Comparison of ENCODE assay signal across 8 cellular contexts in the genomic region with DNA sequence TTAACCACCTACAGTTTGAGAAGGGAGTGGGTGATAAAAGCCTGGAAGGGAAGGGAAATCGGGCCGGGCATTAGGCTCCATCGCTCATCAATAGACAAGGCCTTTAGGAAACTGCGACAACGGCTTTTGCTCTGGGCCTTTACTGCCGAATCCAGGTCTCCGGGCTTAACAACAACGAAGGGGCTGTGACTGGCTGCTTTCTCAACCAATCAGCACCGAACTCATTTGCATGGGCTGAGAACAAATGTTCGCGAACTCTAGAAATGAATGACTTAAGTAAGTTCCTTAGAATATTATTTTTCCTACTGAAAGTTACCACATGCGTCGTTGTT. TPM values are rescaled to one million over a fixed set of nuclear protein-coding genes. Genes with fewer than 3 reads are reported as not detected.
DNase-seq lines count a peak whose midpoint lies in the region; ATAC-seq, FAIRE-seq and TF ChIP-seq lines count a peak whose summit lies in the region.

No MANE protein-coding gene starts in this region.

- TF ChIP-seq CTCF in AG04449 (IDR thresholded peaks at IDR 0.05; ENCODE audit: insufficient read depth, low read length, missing control alignments) (no peak), activated B cell treated with CpG ODN at 0.5 μM for 24 hours (IDR thresholded peaks at IDR 0.05) (no peak), choroid plexus epithelial cell (conservative IDR thresholded peaks at IDR 0.05; ENCODE audit: low read depth, low read length) (no peak), kidney (IDR thresholded peaks at IDR 0.05; ENCODE audit: borderline replicate concordance, extremely low read depth, insufficient read depth) (no peak)

- H3K27me3 Mint-ChIP-seq in activated B cell treated with CpG ODN at 0.5 μM for 24 hours: no peaks in the 10 kb centered on the region

- H3K4me3 ChIP-seq in AG04449 (ENCODE audit: low read depth, low read length) (peak overlapping the region; percentile 9), choroid plexus epithelial cell (ENCODE audit: low read depth, low read length) (peak overlapping the region; percentile 86), kidney (ENCODE audit: low read length in 2 of 2) (peak overlapping the region; percentile 84 to 89)

- H3K4me3 Mint-ChIP-seq in activated B cell treated with CpG ODN at 0.5 μM for 24 hours: peak overlapping the region; percentile 91

- H3K4me1 Mint-ChIP-seq in activated B cell treated with CpG ODN at 0.5 μM for 24 hours: peaks cover 65% of the 10 kb centered on the region

- peaks cover 24 to 32% of the 10 kb centered on the region in 2 donors for H3K4me1 ChIP-seq in kidney (ENCODE audit: control insufficient read depth in 1 of 2, insufficient read depth in 1 of 2, low read depth in 1 of 2, low read length in 2 of 2)

- H3K9ac ChIP-seq in kidney (ENCODE audit: low read length in 2 of 2): peak overlapping the region; percentile 21 to 93

- H3K36me3 ChIP-seq in kidney (ENCODE audit: control insufficient read depth in 1 of 2, insufficient read depth in 2 of 2, low read length in 2 of 2): peaks cover 0 to 4% of the 10 kb centered on the region in 2 donors

- peak overlapping the region; percentile 96 to 97 for H3K27ac ChIP-seq in kidney (ENCODE audit: low read depth in 2 of 2, low read length in 2 of 2)

- intact Hi-C loops in activated B cell treated with CpG ODN at 0.5 μM for 24 hours (cut with micrococcal nuclease): loop anchor here (1.0 to 5.0 kb wide), 3 partner anchors 8 to 191 kb away; a partner anchor contains a TSS
- intact Hi-C loops in kidney (cut with DNase I): loop anchor here (10.0 kb wide), 1 partner anchor 151 kb away; a partner anchor contains a TSS

- ATAC-seq in GM18909 (IDR thresholded peaks at IDR 0.05; ENCODE audit: poor library complexity, unreplicated experiment): peak; percentile 29
- ATAC-seq in HG03196 (IDR thresholded peaks at IDR 0.05; ENCODE audit: unreplicated experiment): peak; percentile 26
- peak; percentile 37 for ATAC-seq in activated B cell treated with CpG ODN at 0.5 μM for 24 hours (ENCODE audit: low read depth)

- H3K9me3 ChIP-seq in kidney (ENCODE audit: control insufficient read depth in 1 of 2, low read length in 2 of 2): no peaks in the 10 kb centered on the region

- CTCF ChIA-PET in AG04449 (lab: Yijun Ruan, JAX): interaction anchor here (0.7 to 11.4 kb wide), 13 partner anchors 8 to 167 kb away, joined by 3 to 226 read pairs (median 6); a partner anchor contains a TSS
- CTCF ChIA-PET in activated B cell treated with CpG ODN at 0.5 μM for 24 hours (lab: Charles Lee): interaction anchor here (0.7 to 14.9 kb wide), 14 partner anchors 9 to 169 kb away, joined by 3 to 571 read pairs (median 8); a partner anchor contains a TSS

- POLR2A ChIA-PET in AG04449 (lab: Yijun Ruan, JAX): interaction anchor here (0.7 to 4.7 kb wide), 18 partner anchors 8 to 403 kb away, joined by 3 to 46 read pairs (median 4); a partner anchor contains a TSS
- POLR2A ChIA-PET in activated B cell treated with CpG ODN at 0.5 μM for 24 hours (lab: Charles Lee): interaction anchor here (0.6 to 24.6 kb wide), 43 partner anchors 8 to 1084 kb away, joined by 3 to 1516 read pairs (median 8); a partner anchor contains a TSS

- peak overlapping the region; percentile 96 for H3K27ac Mint-ChIP-seq in activated B cell treated with CpG ODN at 0.5 μM for 24 hours

- FAIRE-seq in kidney (lab: Jason Lieb, UNC): peak; percentile 66

- peaks cover 16% of the 10 kb centered on the region for H3K36me3 Mint-ChIP-seq in activated B cell treated with CpG ODN at 0.5 μM for 24 hours (ENCODE audit: low read depth)

- DNase-seq in AG04449 (ENCODE audit: low read depth, low spot score) (peak; percentile 77), NCI-H226 (peak; percentile 71), activated B cell treated with CpG ODN at 0.5 μM for 24 hours (peak; percentile 49), choroid plexus epithelial cell (ENCODE audit: low read depth) (peak; percentile 98), kidney (peak; percentile 89), smooth muscle cell of the brain vasculature (ENCODE audit: low read depth, low spot score) (peak; percentile 86)

- H3K9me3 Mint-ChIP-seq in activated B cell treated with CpG ODN at 0.5 μM for 24 hours: no peaks in the 10 kb centered on the region

RNA-seq across cellular contexts. Expression of a gene that starts 0.3 kb away (rescaled TPM):
- total RNA-seq in activated B cell treated with CpG ODN at 0.5 μM for 24 hours (not detected in 2 replicates), kidney (not detected)
- not detected for polyA plus RNA-seq in kidney (ENCODE audit: insufficient read depth, low read depth, low replicate concordance)

RNA-seq across cellular contexts. Expression of a gene that starts 0.5 kb away (rescaled TPM):
- total RNA-seq in activated B cell treated with CpG ODN at 0.5 μM for 24 hours: 54.8 and 63.4 TPM in 2 replicates
- total RNA-seq in kidney: 175 TPM
- polyA plus RNA-seq in kidney (ENCODE audit: insufficient read depth, low read depth, low replicate concordance): 336 TPM

RNA-seq across cellular contexts. Expression of a gene that starts 7.8 kb away (rescaled TPM):
- 371 and 393 TPM in 2 replicates for total RNA-seq in activated B cell treated with CpG ODN at 0.5 μM for 24 hours
- 70.8 TPM for total RNA-seq in kidney
- 38.0 TPM for polyA plus RNA-seq in kidney (ENCODE audit: insufficient read depth, low read depth, low replicate concordance)

RNA-seq across cellular contexts. Expression of a gene that starts 15.6 kb away (rescaled TPM):
- 42.8 and 50.9 TPM in 2 replicates for total RNA-seq in activated B cell treated with CpG ODN at 0.5 μM for 24 hours
- total RNA-seq in kidney: 119 TPM
- 34.2 TPM for polyA plus RNA-seq in kidney (ENCODE audit: insufficient read depth, low read depth, low replicate concordance)

RNA-seq across cellular contexts. Expression of a gene that starts 27.1 kb away (rescaled TPM):
- total RNA-seq in activated B cell treated with CpG ODN at 0.5 μM for 24 hours (240 and 255 TPM in 2 replicates), kidney (141 TPM)
- polyA plus RNA-seq in kidney (ENCODE audit: insufficient read depth, low read depth, low replicate concordance): 222 TPM

Comparison
In these comparisons a context has a peak if more than half of its experiments do, and no peak if none do; other contexts are left out.
1. Peak in every context shown above with its lines: DNase-seq, ATAC-seq, H3K4me3 ChIP-seq and H3K27ac ChIP-seq.
2. H3K4me3 ChIP-seq: peak in every context shown above with its lines; median percentile 86 in kidney; 86 in choroid plexus epithelial cell; 9 in AG04449.